ENCODE assay signal across 7 cellular contexts in genomic region chr9:128636024-128636390, GRCh38. TPM values are rescaled to one million over a fixed set of nuclear protein-coding genes. Genes with fewer than 3 reads are reported as not detected.
DNase-seq lines count a peak whose midpoint lies in the region; ATAC-seq and TF ChIP-seq lines count a peak whose summit lies in the region.

No MANE protein-coding gene starts in this region.

- peak; percentile 54 for DNase-seq in astrocyte of the hippocampus (ENCODE audit: low read depth, low spot score)
- DNase-seq in left kidney (ENCODE audit: low read depth, low spot score): peak; percentile 43
- peak; percentile 86 for DNase-seq in upper lobe of left lung
- DNase-seq in NCI-H2227 treated with DMSO at 0.1 percent for 48 hours (lab: John Stamatoyannopoulos, UW): no peak
- no peak for DNase-seq in GM19240 (ENCODE audit: insufficient read length, low spot score)
- DNase-seq in T-helper 2 cell: no peak

- peak; percentile 71 for TF ChIP-seq RAD21 in Ishikawa (IDR thresholded peaks at IDR 0.05; ENCODE audit: low read depth)

- TF ChIP-seq POLR2A in upper lobe of left lung (IDR thresholded peaks at IDR 0.05): no peak

- H3K4me3 ChIP-seq in upper lobe of left lung: peak overlapping the region in 3 of 4 donors; percentile 27 to 32 (median 29)

- peaks cover 24 to 58% (median 48%) of the 10 kb centered on the region in 4 donors for H3K36me3 ChIP-seq in upper lobe of left lung

- TF ChIP-seq EP300 in Ishikawa (IDR thresholded peaks at IDR 0.05; ENCODE audit: borderline replicate concordance) (no peak; the same call in 1 of the 2 replicates), upper lobe of left lung (IDR thresholded peaks at IDR 0.05) (no peak)

- peaks cover 25 to 34% (median 27%) of the 10 kb centered on the region in 4 donors for H3K4me1 ChIP-seq in upper lobe of left lung

- 73% methylated on average over 11 of the region's 16 CpGs; no CpG with 5 or more reads in 1 of the 2 donors for WGBS in upper lobe of left lung, 2 donors

- peak in 4 of 6 experiments; percentile 22 to 45 (median 26) for TF ChIP-seq CTCF in upper lobe of left lung (IDR thresholded peaks at IDR 0.05)

- peak; percentile 48 to 88 for ATAC-seq in upper lobe of left lung (ENCODE audit: low FRiP score in 2 of 2)

- no peaks in the 10 kb centered on the region for H3K27me3 ChIP-seq in upper lobe of left lung

- peak overlapping the region; percentile 89 to 97 (median 96) for H3K27ac ChIP-seq in upper lobe of left lung

- H3K9me3 ChIP-seq in upper lobe of left lung: no peaks in the 10 kb centered on the region

TF ChIP-seq in Ishikawa, 13 proteins besides CTCF, POLR2A, EP300 and RAD21:
- TF ChIP-seq, protein P1, sequence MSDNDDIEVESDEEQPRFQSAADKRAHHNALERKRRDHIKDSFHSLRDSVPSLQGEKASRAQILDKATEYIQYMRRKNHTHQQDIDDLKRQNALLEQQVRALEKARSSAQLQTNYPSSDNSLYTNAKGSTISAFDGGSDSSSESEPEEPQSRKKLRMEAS (IDR thresholded peaks at IDR 0.05): peak; percentile 68
- TF ChIP-seq YY1 (IDR thresholded peaks at IDR 0.05; ENCODE audit: low read depth): no peak
- peak; percentile 18 for TF ChIP-seq TCF12 (IDR thresholded peaks at IDR 0.05; ENCODE audit: low read depth)
- peak; percentile 80 for TF ChIP-seq EGR1 (IDR thresholded peaks at IDR 0.05)
- no peak for TF ChIP-seq REST (IDR thresholded peaks at IDR 0.05; ENCODE audit: low read depth)
- TF ChIP-seq NFIC (IDR thresholded peaks at IDR 0.05): peak; percentile 71
- no peak for TF ChIP-seq TEAD4 (IDR thresholded peaks at IDR 0.05)
- TF ChIP-seq CEBPB (IDR thresholded peaks at IDR 0.05): no peak
- TF ChIP-seq ZBTB7A (IDR thresholded peaks at IDR 0.05; ENCODE audit: low read depth): no peak
- TF ChIP-seq USF1 (IDR thresholded peaks at IDR 0.05): no peak
- no peak for TF ChIP-seq CREB1 (IDR thresholded peaks at IDR 0.05; ENCODE audit: low read depth)
- TF ChIP-seq FOXM1 (IDR thresholded peaks at IDR 0.05; ENCODE audit: borderline replicate concordance, low read depth): no peak
- 0 out of 2 replicates have a peak, but pooled peaks have one; percentile 41 for TF ChIP-seq TAF1 (IDR thresholded peaks at IDR 0.05; ENCODE audit: low read depth)

RNA-seq across cellular contexts. Expression of gene DYNC2I2, which starts 20.6 kb away (rescaled TPM):
- 100 to 1,000 TPM in 1 of 6 donors, 10 to 100 TPM in 5; 47.8 to 105 (median 76.8) TPM for total RNA-seq in upper lobe of left lung

RNA-seq across cellular contexts. Expression of gene SET, which starts 53.0 kb away (rescaled TPM):
- total RNA-seq in upper lobe of left lung: 100 to 1,000 TPM in 4 of 6 donors, 10 to 100 TPM in 2; 73.3 to 222 (median 177) TPM

Comparison
In these comparisons a context has a peak if more than half of its experiments do, and no peak if none do; other contexts are left out.
1. DNase-seq: peak in astrocyte of the hippocampus (single experiment), left kidney (single experiment) and upper lobe of left lung (2 of 2); none in NCI-H2227 treated with DMSO at 0.1 percent for 48 hours (single experiment), GM19240 (single experiment) and T-helper 2 cell (0 of 5).